In genomic region chr9:118669986-118670385, GRCh38 we compare ENCODE assay signal across 28 cellular contexts.
"Had no signal": no experiment of that assay in that cellular context is flagged by ENCODE, and none has a peak within 500 bp of the region (broad histone marks: within the 10 kb centered on the region; RNA-seq: fewer than 3 reads in every experiment).

No MANE protein-coding gene starts in this region.

- H3K9me3 ChIP-seq: esophagus muscularis mucosa, gastroesophageal sphincter, mucosa of descending colon, suprapubic skin, transverse colon, vagina had no signal

- H2AFZ ChIP-seq: neural progenitor cell, parathyroid adenoma had no signal

- H3K4me3 Mint-ChIP-seq: mesothelial cell of epicardium; naive B cell; natural killer cell treated with Interleukin-12 subunit alpha and Interleukin-12 subunit beta and Interleukin-15 and Interleukin-18, amount 100 ng/mL, for 72 hours; neural progenitor cell; stimulated activated naive CD8-positive, alpha-beta T cell treated with anti-CD3 and anti-CD28 coated beads, Interleukin-15, amount 100 ng/mL, for 72 hours had no signal

- H3K27ac ChIP-seq: esophagus muscularis mucosa, foreskin keratinocyte, gastroesophageal sphincter, heart right ventricle, neural progenitor cell, parathyroid adenoma, skin epidermis, suprapubic skin, transverse colon, vagina had no signal

- ATAC-seq: foreskin keratinocyte; gastroesophageal sphincter; heart right ventricle; left ventricle myocardium superior; mucosa of descending colon; natural killer cell treated with Interleukin-12 subunit alpha and Interleukin-12 subunit beta and Interleukin-15 and Interleukin-18, amount 100 ng/mL, for 72 hours; right cardiac atrium; stimulated activated naive CD8-positive, alpha-beta T cell treated with anti-CD3 and anti-CD28 coated beads, Interleukin-15, amount 100 ng/mL, for 72 hours had no signal

- H3K9ac ChIP-seq: neural progenitor cell, parathyroid adenoma had no signal

- H3K4me1 ChIP-seq: esophagus muscularis mucosa, foreskin keratinocyte, gastroesophageal sphincter, heart right ventricle, neural progenitor cell, parathyroid adenoma, suprapubic skin, transverse colon, vagina had no signal

- H3K27me3 ChIP-seq: esophagus muscularis mucosa, foreskin keratinocyte, gastroesophageal sphincter, heart right ventricle, neural progenitor cell, suprapubic skin, transverse colon, vagina had no signal

- H3K9me3 Mint-ChIP-seq: mesothelial cell of epicardium, neural progenitor cell had no signal

- H3K36me3 ChIP-seq: esophagus muscularis mucosa, gastroesophageal sphincter, heart right ventricle, neural progenitor cell, suprapubic skin, transverse colon, vagina had no signal

- FAIRE-seq: colon, endothelial cell of umbilical vein, keratinocyte had no signal

- H3K4me3 ChIP-seq: esophagus muscularis mucosa, gastroesophageal sphincter, heart right ventricle, mucosa of descending colon, neural progenitor cell, skin epidermis, suprapubic skin, transverse colon, vagina had no signal

- H3K79me2 ChIP-seq: parathyroid adenoma had no signal

- H3K27ac Mint-ChIP-seq: mesothelial cell of epicardium; naive B cell; natural killer cell treated with Interleukin-12 subunit alpha and Interleukin-12 subunit beta and Interleukin-15 and Interleukin-18, amount 100 ng/mL, for 72 hours; neural progenitor cell; progenitor cell of endocrine pancreas; stimulated activated naive CD8-positive, alpha-beta T cell treated with anti-CD3 and anti-CD28 coated beads, Interleukin-15, amount 100 ng/mL, for 72 hours had no signal

- H3K4me1 Mint-ChIP-seq: mesothelial cell of epicardium; naive B cell; neural progenitor cell; stimulated activated naive CD8-positive, alpha-beta T cell treated with anti-CD3 and anti-CD28 coated beads, Interleukin-15, amount 100 ng/mL, for 72 hours had no signal

- H3K36me3 Mint-ChIP-seq: mesothelial cell of epicardium, naive B cell, neural progenitor cell had no signal

- DNase-seq: effector CD8-positive, alpha-beta T cell; foreskin keratinocyte; glutamatergic neuron; heart right ventricle; hippocampal formation; left ventricle myocardium superior; mesenchymal stem cell; mucosa of descending colon; naive B cell; right cardiac atrium; stimulated activated CD4-positive, alpha-beta T cell treated with anti-CD3 and anti-CD28 coated beads, Interleukin-15, amount 100 ng/mL, for 24 hours; stimulated activated CD4-positive, alpha-beta T cell treated with anti-CD3 and anti-CD28 coated beads, Interleukin-2, amount 100 ng/mL, for 48 hours; stimulated activated naive CD4-positive, alpha-beta T cell; stimulated activated naive CD8-positive, alpha-beta T cell treated with anti-CD3 and anti-CD28 coated beads, Interleukin-15, amount 100 ng/mL, for 72 hours; transverse colon had no signal

- H3K4me2 ChIP-seq: neural progenitor cell had no signal

- H3K27me3 Mint-ChIP-seq: naive B cell; natural killer cell treated with Interleukin-12 subunit alpha and Interleukin-12 subunit beta and Interleukin-15 and Interleukin-18, amount 100 ng/mL, for 72 hours; progenitor cell of endocrine pancreas; stimulated activated naive CD8-positive, alpha-beta T cell treated with anti-CD3 and anti-CD28 coated beads, Interleukin-15, amount 100 ng/mL, for 72 hours had no signal
